In the genomic region with DNA sequence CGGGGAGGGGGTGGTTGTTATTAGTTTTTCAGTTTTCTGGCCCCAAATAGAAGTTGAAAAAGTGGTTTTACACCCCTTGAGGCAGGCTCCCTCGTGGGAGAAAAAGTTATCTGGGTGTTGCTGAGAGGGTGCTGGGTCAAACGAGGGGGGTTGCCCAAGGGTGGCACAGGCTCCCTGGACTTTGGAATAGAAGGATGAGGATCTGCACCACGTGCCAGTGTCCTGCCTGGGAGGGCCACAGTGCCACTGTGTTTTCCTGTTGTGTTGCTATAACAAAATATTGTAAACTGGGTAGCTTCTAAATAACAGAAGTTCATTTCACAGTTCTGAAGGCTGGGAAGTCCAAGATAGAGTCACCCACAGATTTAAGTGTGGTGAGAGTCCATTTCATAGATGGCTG, we compare ENCODE assay signal across 10 cellular contexts.
ATAC-seq and TF ChIP-seq lines count a peak whose summit lies in the region.
"Had no signal": no experiment of that assay in that cellular context is flagged by ENCODE, and none has a peak within 500 bp of the region (broad histone marks: within the 10 kb centered on the region; RNA-seq: fewer than 3 reads in every experiment).

No MANE protein-coding gene starts in this region.

- no peak overlapping the region for H3K4me2 ChIP-seq in parathyroid adenoma (ENCODE audit: low read length)
- H3K4me2 ChIP-seq: A549; BLaER1; BLaER1 treated with 17β-estradiol and CSF1 and Interleukin-3, amounts not matched to agents 10 nM and 100 nM had no signal

- peak overlapping the region; percentile 7 for H2AFZ ChIP-seq in parathyroid adenoma

- peaks cover 19% of the 10 kb centered on the region for H3K4me1 ChIP-seq in parathyroid adenoma
- H3K4me1 ChIP-seq: A549, BE2C, BLaER1, Caco-2 had no signal

- H3K36me3 ChIP-seq in parathyroid adenoma (ENCODE audit: control insufficient read depth, insufficient read depth, low read length): no peaks in the 10 kb centered on the region
- H3K36me3 ChIP-seq: BE2C; BLaER1; BLaER1 treated with 17β-estradiol and CSF1 and Interleukin-3, amounts not matched to agents 10 nM and 100 nM had no signal

- no peaks in the 10 kb centered on the region for H3K27me3 ChIP-seq in parathyroid adenoma (ENCODE audit: control insufficient read depth, insufficient read depth, low read length)
- H3K27me3 ChIP-seq: BE2C; BLaER1; BLaER1 treated with 17β-estradiol and CSF1 and Interleukin-3, amounts not matched to agents 10 nM and 100 nM had no signal

- H3K9ac ChIP-seq in parathyroid adenoma: no peak overlapping the region
- H3K9ac ChIP-seq: BLaER1; BLaER1 treated with 17β-estradiol and CSF1 and Interleukin-3, amounts not matched to agents 10 nM and 100 nM had no signal

- H3K9me3 ChIP-seq in parathyroid adenoma (ENCODE audit: control insufficient read depth, low read length): no peaks in the 10 kb centered on the region
- H3K9me3 ChIP-seq: BE2C, Caco-2 had no signal

- no peaks in the 10 kb centered on the region for H3K79me2 ChIP-seq in parathyroid adenoma

- no peak for ATAC-seq in GM18867 (IDR thresholded peaks at IDR 0.05; ENCODE audit: unreplicated experiment)
- ATAC-seq: A549; CD8-positive, alpha-beta T cell had no signal

- no peak for TF ChIP-seq CTCF in parathyroid adenoma (IDR thresholded peaks at IDR 0.05)

- H3K27ac ChIP-seq in parathyroid adenoma: no peak overlapping the region
- H3K27ac ChIP-seq: 22Rv1; A549; BLaER1; BLaER1 treated with 17β-estradiol and CSF1 and Interleukin-3, amounts not matched to agents 10 nM and 100 nM; C4-2B had no signal

- no peak overlapping the region for H3K4me3 ChIP-seq in parathyroid adenoma (ENCODE audit: low read depth, low read length)
- H3K4me3 ChIP-seq: A549; BLaER1; BLaER1 treated with 17β-estradiol and CSF1 and Interleukin-3, amounts not matched to agents 10 nM and 100 nM had no signal
